In the genomic region with DNA sequence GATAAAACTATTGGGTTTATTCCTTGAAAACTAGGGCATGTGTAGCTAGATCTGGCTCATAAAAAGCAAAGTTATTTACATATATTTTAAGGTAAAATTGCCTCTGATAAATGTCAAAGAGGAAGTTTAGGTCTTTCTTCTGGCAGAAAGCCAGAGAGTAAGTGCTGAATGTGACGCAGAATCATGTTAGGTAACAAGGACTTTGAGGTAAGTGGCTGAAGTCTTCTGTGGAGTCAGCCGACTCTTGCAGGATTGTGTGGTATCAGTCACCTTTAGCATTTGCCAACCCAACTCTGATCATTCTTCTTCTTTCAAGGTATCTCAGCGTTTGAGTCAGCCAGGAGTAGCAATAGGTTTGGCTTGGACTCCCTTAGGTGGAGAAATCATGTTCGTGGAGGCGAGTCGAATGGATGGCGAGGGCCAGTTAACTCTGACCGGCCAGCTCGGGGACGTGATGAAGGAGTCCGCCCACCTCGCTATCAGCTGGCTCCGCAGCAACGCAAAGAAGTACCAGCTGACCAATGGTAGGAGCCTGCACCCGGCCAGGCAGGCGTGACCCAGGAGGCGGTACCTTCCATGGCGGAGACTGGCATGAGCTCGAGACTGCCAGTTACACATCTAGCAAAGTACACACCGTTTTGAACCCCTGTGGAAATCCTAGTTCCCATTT, we compare ENCODE assay signal across 18 cellular contexts. TPM values are rescaled to one million over a fixed set of nuclear protein-coding genes. Genes with fewer than 3 reads are reported as not detected.
A peak's percentile ranks its signal among the peaks of the same experiment; 100 is the strongest.
DNase-seq lines count a peak whose midpoint lies in the region; ATAC-seq and TF ChIP-seq lines count a peak whose summit lies in the region.
"Had no signal": no experiment of that assay in that cellular context is flagged by ENCODE, and none has a peak within 500 bp of the region (broad histone marks: within the 10 kb centered on the region; RNA-seq: fewer than 3 reads in every experiment).

No MANE protein-coding gene starts in this region.

- peaks cover 4 to 12% of the 10 kb centered on the region in 2 donors for H3K36me3 Mint-ChIP-seq in activated naive CD4-positive, alpha-beta T cell treated with anti-CD3 and anti-CD28 coated beads, Interleukin-2, amount 50 U/mL, for 72 hours

- H3K9me3 ChIP-seq in OCI-LY1 (ENCODE audit: low read length) = no peaks in the 10 kb centered on the region
- H3K9me3 ChIP-seq: body of pancreas, gastroesophageal sphincter, HAP-1, left ventricle myocardium inferior had no signal

- H3K27ac ChIP-seq in OCI-LY1 (ENCODE audit: low read depth, low read length, poor library complexity, severe bottlenecking) = peak overlapping the region; percentile 14
- H3K27ac ChIP-seq: body of pancreas, gastroesophageal sphincter, KMS-11, left ventricle myocardium inferior had no signal

- no peaks in the 10 kb centered on the region; the same call in 1 of the 2 replicates for H3F3A ChIP-seq in OCI-LY1 (ENCODE audit: insufficient read depth, low read length)

- no peaks in the 10 kb centered on the region for H3K79me2 ChIP-seq in OCI-LY1 (ENCODE audit: insufficient read depth, low read length)

- H3K4me3 ChIP-seq in OCI-LY1 (ENCODE audit: low read depth, low read length, poor library complexity, severe bottlenecking) (no peak overlapping the region), epithelial cell of esophagus (ENCODE audit: low read length) (no peak overlapping the region)
- H3K4me3 ChIP-seq: body of pancreas, gastroesophageal sphincter, HAP-1, left ventricle myocardium inferior had no signal

- H4K20me1 ChIP-seq in OCI-LY1 (ENCODE audit: insufficient read depth, low read length) = no peaks in the 10 kb centered on the region

- DNase-seq in activated naive CD4-positive, alpha-beta T cell treated with anti-CD3 and anti-CD28 coated beads, Interleukin-2, amount 50 U/mL, for 72 hours (ENCODE audit: low spot score in 2 of 2) = no peak
- DNase-seq in activated naive CD4-positive, alpha-beta T cell treated with Interleukin-2 at 50 U/mL for 16 hours = no peak
- DNase-seq in epithelial cell of esophagus (ENCODE audit: low read depth) (peak; percentile 10), retina (peak; percentile 25), AG08395 (ENCODE audit: low spot score) (no peak)
- DNase-seq: activated CD4-positive, alpha-beta T cell treated with anti-CD3 and anti-CD28 coated beads, Interleukin-2, amount 10 ng/mL, durations not matched to agents 7 days and 5 days; activated naive CD4-positive, alpha-beta T cell treated with anti-CD3 and anti-CD28 coated beads, Interleukin-2, amount 50 U/mL, for 16 hours; body of pancreas; left ventricle myocardium inferior; NCI-H748 treated with DMSO at 0.1 percent for 48 hours had no signal

- ATAC-seq in activated naive CD4-positive, alpha-beta T cell treated with anti-CD3 and anti-CD28 coated beads, Interleukin-2, amount 50 U/mL, for 72 hours = peak; percentile 30 to 37
- ATAC-seq in GM21515 (IDR thresholded peaks at IDR 0.05; ENCODE audit: unreplicated experiment) = no peak
- no peak for ATAC-seq in HG03442 (IDR thresholded peaks at IDR 0.05; ENCODE audit: unreplicated experiment)
- ATAC-seq: body of pancreas, esophagus mucosa, gastroesophageal sphincter had no signal

- no peaks in the 10 kb centered on the region for H3K27me3 ChIP-seq in OCI-LY1 (ENCODE audit: insufficient read depth, low read length)
- H3K27me3 ChIP-seq: body of pancreas, gastroesophageal sphincter had no signal

- H3K9me2 ChIP-seq in OCI-LY1 (ENCODE audit: low read depth, low read length) = no peaks in the 10 kb centered on the region

- H3K27ac Mint-ChIP-seq in activated naive CD4-positive, alpha-beta T cell treated with anti-CD3 and anti-CD28 coated beads, Interleukin-2, amount 50 U/mL, for 72 hours = peak overlapping the region in 1 of 2 donors; percentile 14
- H3K27ac Mint-ChIP-seq: activated CD4-positive, alpha-beta T cell treated with anti-CD3 and anti-CD28 coated beads, Interleukin-2, amount 10 ng/mL, durations not matched to agents 7 days and 5 days; stimulated activated naive CD8-positive, alpha-beta T cell treated with anti-CD3 and anti-CD28 coated beads, Interleukin-15, Interleukin-2, amounts not matched to agents 100 ng/mL and 50 ng/mL, for 24 hours had no signal

- H3K9me3 Mint-ChIP-seq in activated naive CD4-positive, alpha-beta T cell treated with anti-CD3 and anti-CD28 coated beads, Interleukin-2, amount 50 U/mL, for 72 hours = no peaks in the 10 kb centered on the region
- H3K9me3 Mint-ChIP-seq: activated CD4-positive, alpha-beta T cell treated with anti-CD3 and anti-CD28 coated beads, Interleukin-2, amount 10 ng/mL, durations not matched to agents 7 days and 5 days; stimulated activated naive CD8-positive, alpha-beta T cell treated with anti-CD3 and anti-CD28 coated beads, Interleukin-15, Interleukin-2, amounts not matched to agents 100 ng/mL and 50 ng/mL, for 24 hours had no signal

- H3K36me3 ChIP-seq in OCI-LY1 (ENCODE audit: insufficient read depth, low read length) = peaks cover 40% of the 10 kb centered on the region

- H3K4me2 ChIP-seq in OCI-LY1 (ENCODE audit: low read length) = no peak overlapping the region
- H3K4me2 ChIP-seq: KMS-11 had no signal

- TF ChIP-seq CTCF in OCI-LY1 (IDR thresholded peaks at IDR 0.05; ENCODE audit: low read length) (no peak), epithelial cell of esophagus (IDR thresholded peaks at IDR 0.05; ENCODE audit: insufficient read depth, low read depth, low read length, missing control alignments) (no peak)

- peaks cover 12% of the 10 kb centered on the region for H3K4me1 ChIP-seq in OCI-LY1 (ENCODE audit: insufficient read depth, low read length, severe bottlenecking)
- H3K4me1 ChIP-seq: body of pancreas, gastroesophageal sphincter, HAP-1, left ventricle myocardium inferior had no signal

- no peak overlapping the region for H3K9ac ChIP-seq in OCI-LY1 (ENCODE audit: low read length)
- H3K9ac ChIP-seq: KMS-11 had no signal

- no peak overlapping the region for H2AFZ ChIP-seq in OCI-LY1 (ENCODE audit: low read length)

RNA-seq across cellular contexts. Expression of a gene that starts 37.9 kb away (rescaled TPM):
- total RNA-seq in activated naive CD4-positive, alpha-beta T cell treated with anti-CD3 and anti-CD28 coated beads, Interleukin-2, amount 50 U/mL, for 72 hours = 10 to 100 TPM; 15.9 to 18.6 TPM

Comparison
In these comparisons a context has a peak if more than half of its experiments do, and no peak if none do; other contexts are left out.
1. ATAC-seq: peak in activated naive CD4-positive, alpha-beta T cell treated with anti-CD3 and anti-CD28 coated beads, Interleukin-2, amount 50 U/mL, for 72 hours (2 of 2); none in GM21515 (single experiment) and HG03442 (single experiment).
2. DNase-seq: peak in epithelial cell of esophagus (single experiment) and retina (single experiment); none in activated naive CD4-positive, alpha-beta T cell treated with anti-CD3 and anti-CD28 coated beads, Interleukin-2, amount 50 U/mL, for 72 hours (0 of 2), activated naive CD4-positive, alpha-beta T cell treated with Interleukin-2 at 50 U/mL for 16 hours (single experiment) and AG08395 (single experiment).